Comparison of ENCODE assay signal across 9 cellular contexts in the genomic region with DNA sequence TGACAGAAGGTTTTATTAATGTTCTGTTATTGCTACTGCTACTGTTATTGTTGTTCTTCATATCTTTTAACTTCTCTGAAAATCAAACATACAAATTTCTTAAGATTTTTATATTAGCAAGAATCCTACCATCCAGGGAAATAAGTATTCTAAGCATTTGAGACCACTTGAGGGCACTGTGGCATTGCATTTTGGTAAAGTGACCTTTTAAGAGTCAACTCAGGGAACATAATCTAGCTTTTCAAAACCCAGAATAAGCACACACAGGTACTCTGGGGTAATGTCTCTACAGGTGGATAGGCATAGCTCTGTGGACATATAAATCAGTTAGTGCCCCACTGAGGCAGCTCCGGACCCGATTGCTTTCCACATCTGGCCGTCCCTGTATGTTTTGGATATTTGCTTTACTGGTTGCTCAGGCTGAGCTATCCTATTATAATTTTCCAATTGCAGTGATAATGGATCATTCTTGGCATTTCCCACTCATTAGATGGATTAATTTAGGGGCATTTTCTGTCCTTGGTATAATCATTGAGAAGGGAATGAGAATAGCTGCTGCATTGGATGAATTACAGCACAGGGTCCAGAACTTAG.
DNase-seq lines count a peak whose midpoint lies in the region; ATAC-seq lines count a peak whose summit lies in the region.
"Had no signal": no experiment of that assay in that cellular context is flagged by ENCODE, and none has a peak within 500 bp of the region (broad histone marks: within the 10 kb centered on the region; RNA-seq: fewer than 3 reads in every experiment).

No MANE protein-coding gene starts in this region.

- ATAC-seq in HG03108 (IDR thresholded peaks at IDR 0.05; ENCODE audit: unreplicated experiment): no peak

- no peak overlapping the region for H3K27ac Mint-ChIP-seq in activated CD4-positive, alpha-beta T cell treated with anti-CD3 and anti-CD28 coated beads, Interleukin-2, amount 10 ng/mL, durations not matched to agents 7 days and 5 days
- H3K27ac Mint-ChIP-seq: dendritic cell treated with granulocyte-macrophage colony-stimulating factor and Interleukin-4, amounts not matched to agents 40 ng/mL and 50 ng/mL, for 4 days had no signal

- H3K4me3 ChIP-seq in adipocyte (ENCODE audit: low read length): no peak overlapping the region

- DNase-seq in COR-L47 (lab: John Stamatoyannopoulos, UW) (peak; percentile 16), M059J (ENCODE audit: low read depth) (peak; percentile 27), adipocyte (ENCODE audit: low read depth) (peak; percentile 82), inferior parietal cortex (ENCODE audit: extremely low spot score) (peak; percentile 73), NCI-H226 (no peak), hepatic stellate cell (ENCODE audit: low spot score) (no peak)
- no peak for DNase-seq in activated CD4-positive, alpha-beta T cell treated with anti-CD3 and anti-CD28 coated beads, Interleukin-2, amount 10 ng/mL, durations not matched to agents 7 days and 5 days

- peaks cover 13% of the 10 kb centered on the region for H3K9me3 Mint-ChIP-seq in activated CD4-positive, alpha-beta T cell treated with anti-CD3 and anti-CD28 coated beads, Interleukin-2, amount 10 ng/mL, durations not matched to agents 7 days and 5 days
- H3K9me3 Mint-ChIP-seq: dendritic cell treated with granulocyte-macrophage colony-stimulating factor and Interleukin-4, amounts not matched to agents 40 ng/mL and 50 ng/mL, for 4 days had no signal

- CTCF ChIA-PET in activated CD4-positive, alpha-beta T cell treated with anti-CD3 and anti-CD28 coated beads, Interleukin-2, amount 10 ng/mL, durations not matched to agents 7 days and 5 days (lab: Charles Lee): no interaction called here

- POLR2A ChIA-PET in activated CD4-positive, alpha-beta T cell treated with anti-CD3 and anti-CD28 coated beads, Interleukin-2, amount 10 ng/mL, durations not matched to agents 7 days and 5 days (lab: Charles Lee): no interaction called here

- no peaks in the 10 kb centered on the region for H3K36me3 ChIP-seq in adipocyte (ENCODE audit: control insufficient read depth, insufficient read depth, low read length, severe bottlenecking)

- no peaks in the 10 kb centered on the region for H3K27me3 Mint-ChIP-seq in activated CD4-positive, alpha-beta T cell treated with anti-CD3 and anti-CD28 coated beads, Interleukin-2, amount 10 ng/mL, durations not matched to agents 7 days and 5 days
- H3K27me3 Mint-ChIP-seq: dendritic cell treated with granulocyte-macrophage colony-stimulating factor and Interleukin-4, amounts not matched to agents 40 ng/mL and 50 ng/mL, for 4 days had no signal

- H3K36me3 Mint-ChIP-seq in activated CD4-positive, alpha-beta T cell treated with anti-CD3 and anti-CD28 coated beads, Interleukin-2, amount 10 ng/mL, durations not matched to agents 7 days and 5 days (ENCODE audit: low read depth): no peaks in the 10 kb centered on the region

- H3K4me1 ChIP-seq in adipocyte (ENCODE audit: control insufficient read depth, insufficient read depth, low read length): no peaks in the 10 kb centered on the region

- no peaks in the 10 kb centered on the region for H3K9me3 ChIP-seq in adipocyte (ENCODE audit: control insufficient read depth, low read length)

- H3K9ac ChIP-seq in adipocyte (ENCODE audit: low read length): no peak overlapping the region

- no peak overlapping the region for H3K4me3 Mint-ChIP-seq in activated CD4-positive, alpha-beta T cell treated with anti-CD3 and anti-CD28 coated beads, Interleukin-2, amount 10 ng/mL, durations not matched to agents 7 days and 5 days
- H3K4me3 Mint-ChIP-seq: dendritic cell treated with granulocyte-macrophage colony-stimulating factor and Interleukin-4, amounts not matched to agents 40 ng/mL and 50 ng/mL, for 4 days had no signal

- H3K4me1 Mint-ChIP-seq in activated CD4-positive, alpha-beta T cell treated with anti-CD3 and anti-CD28 coated beads, Interleukin-2, amount 10 ng/mL, durations not matched to agents 7 days and 5 days: no peaks in the 10 kb centered on the region

- no peaks in the 10 kb centered on the region for H3K27me3 ChIP-seq in adipocyte (replicated peaks; ENCODE audit: control insufficient read depth, insufficient read depth, low read length)

Comparison
In these comparisons a context has a peak if more than half of its experiments do, and no peak if none do; other contexts are left out.
1. DNase-seq: peak in COR-L47 (single experiment), M059J (single experiment), adipocyte (single experiment) and inferior parietal cortex (single experiment); none in NCI-H226 (single experiment), activated CD4-positive, alpha-beta T cell treated with anti-CD3 and anti-CD28 coated beads, Interleukin-2, amount 10 ng/mL, durations not matched to agents 7 days and 5 days (single experiment) and hepatic stellate cell (single experiment).